1 cellular context compared by ENCODE assay signal in genomic region chr3:39383190-39383912, GRCh38.
A peak's percentile ranks its signal among the peaks of the same experiment; 100 is the strongest.
TF ChIP-seq lines count a peak whose summit lies in the region.

A gene with protein sequence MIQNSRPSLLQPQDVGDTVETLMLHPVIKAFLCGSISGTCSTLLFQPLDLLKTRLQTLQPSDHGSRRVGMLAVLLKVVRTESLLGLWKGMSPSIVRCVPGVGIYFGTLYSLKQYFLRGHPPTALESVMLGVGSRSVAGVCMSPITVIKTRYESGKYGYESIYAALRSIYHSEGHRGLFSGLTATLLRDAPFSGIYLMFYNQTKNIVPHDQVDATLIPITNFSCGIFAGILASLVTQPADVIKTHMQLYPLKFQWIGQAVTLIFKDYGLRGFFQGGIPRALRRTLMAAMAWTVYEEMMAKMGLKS (plus strand): TSS chr3:39383370. CDS start chr3:39383725, 355 bp downstream.

TF ChIP-seq in HEK293, 187 proteins besides CTCF, POLR2A, EP300 and RAD21 (continued from another document and continues in another):
- TF ChIP-seq, protein P1, sequence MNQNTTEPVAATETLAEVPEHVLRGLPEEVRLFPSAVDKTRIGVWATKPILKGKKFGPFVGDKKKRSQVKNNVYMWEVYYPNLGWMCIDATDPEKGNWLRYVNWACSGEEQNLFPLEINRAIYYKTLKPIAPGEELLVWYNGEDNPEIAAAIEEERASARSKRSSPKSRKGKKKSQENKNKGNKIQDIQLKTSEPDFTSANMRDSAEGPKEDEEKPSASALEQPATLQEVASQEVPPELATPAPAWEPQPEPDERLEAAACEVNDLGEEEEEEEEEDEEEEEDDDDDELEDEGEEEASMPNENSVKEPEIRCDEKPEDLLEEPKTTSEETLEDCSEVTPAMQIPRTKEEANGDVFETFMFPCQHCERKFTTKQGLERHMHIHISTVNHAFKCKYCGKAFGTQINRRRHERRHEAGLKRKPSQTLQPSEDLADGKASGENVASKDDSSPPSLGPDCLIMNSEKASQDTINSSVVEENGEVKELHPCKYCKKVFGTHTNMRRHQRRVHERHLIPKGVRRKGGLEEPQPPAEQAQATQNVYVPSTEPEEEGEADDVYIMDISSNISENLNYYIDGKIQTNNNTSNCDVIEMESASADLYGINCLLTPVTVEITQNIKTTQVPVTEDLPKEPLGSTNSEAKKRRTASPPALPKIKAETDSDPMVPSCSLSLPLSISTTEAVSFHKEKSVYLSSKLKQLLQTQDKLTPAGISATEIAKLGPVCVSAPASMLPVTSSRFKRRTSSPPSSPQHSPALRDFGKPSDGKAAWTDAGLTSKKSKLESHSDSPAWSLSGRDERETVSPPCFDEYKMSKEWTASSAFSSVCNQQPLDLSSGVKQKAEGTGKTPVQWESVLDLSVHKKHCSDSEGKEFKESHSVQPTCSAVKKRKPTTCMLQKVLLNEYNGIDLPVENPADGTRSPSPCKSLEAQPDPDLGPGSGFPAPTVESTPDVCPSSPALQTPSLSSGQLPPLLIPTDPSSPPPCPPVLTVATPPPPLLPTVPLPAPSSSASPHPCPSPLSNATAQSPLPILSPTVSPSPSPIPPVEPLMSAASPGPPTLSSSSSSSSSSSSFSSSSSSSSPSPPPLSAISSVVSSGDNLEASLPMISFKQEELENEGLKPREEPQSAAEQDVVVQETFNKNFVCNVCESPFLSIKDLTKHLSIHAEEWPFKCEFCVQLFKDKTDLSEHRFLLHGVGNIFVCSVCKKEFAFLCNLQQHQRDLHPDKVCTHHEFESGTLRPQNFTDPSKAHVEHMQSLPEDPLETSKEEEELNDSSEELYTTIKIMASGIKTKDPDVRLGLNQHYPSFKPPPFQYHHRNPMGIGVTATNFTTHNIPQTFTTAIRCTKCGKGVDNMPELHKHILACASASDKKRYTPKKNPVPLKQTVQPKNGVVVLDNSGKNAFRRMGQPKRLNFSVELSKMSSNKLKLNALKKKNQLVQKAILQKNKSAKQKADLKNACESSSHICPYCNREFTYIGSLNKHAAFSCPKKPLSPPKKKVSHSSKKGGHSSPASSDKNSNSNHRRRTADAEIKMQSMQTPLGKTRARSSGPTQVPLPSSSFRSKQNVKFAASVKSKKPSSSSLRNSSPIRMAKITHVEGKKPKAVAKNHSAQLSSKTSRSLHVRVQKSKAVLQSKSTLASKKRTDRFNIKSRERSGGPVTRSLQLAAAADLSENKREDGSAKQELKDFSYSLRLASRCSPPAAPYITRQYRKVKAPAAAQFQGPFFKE (tag by site-specific recombination; IDR thresholded peaks at IDR 0.05; ENCODE audit: borderline replicate concordance) = no peak
- TF ChIP-seq ZNF280C (tag by site-specific recombination; IDR thresholded peaks at IDR 0.05) = no peak
- TF ChIP-seq SP7 (tag by site-specific recombination; IDR thresholded peaks at IDR 0.05) = no peak
- TF ChIP-seq ZBTB7A (tag by site-specific recombination; IDR thresholded peaks at IDR 0.05; ENCODE audit: low read depth) = no peak
- TF ChIP-seq ZNF777 (tag by site-specific recombination; IDR thresholded peaks at IDR 0.05; ENCODE audit: borderline replicate concordance) = no peak
- TF ChIP-seq ZSCAN23 (tag by site-specific recombination; IDR thresholded peaks at IDR 0.05) = no peak
- TF ChIP-seq, protein P2, sequence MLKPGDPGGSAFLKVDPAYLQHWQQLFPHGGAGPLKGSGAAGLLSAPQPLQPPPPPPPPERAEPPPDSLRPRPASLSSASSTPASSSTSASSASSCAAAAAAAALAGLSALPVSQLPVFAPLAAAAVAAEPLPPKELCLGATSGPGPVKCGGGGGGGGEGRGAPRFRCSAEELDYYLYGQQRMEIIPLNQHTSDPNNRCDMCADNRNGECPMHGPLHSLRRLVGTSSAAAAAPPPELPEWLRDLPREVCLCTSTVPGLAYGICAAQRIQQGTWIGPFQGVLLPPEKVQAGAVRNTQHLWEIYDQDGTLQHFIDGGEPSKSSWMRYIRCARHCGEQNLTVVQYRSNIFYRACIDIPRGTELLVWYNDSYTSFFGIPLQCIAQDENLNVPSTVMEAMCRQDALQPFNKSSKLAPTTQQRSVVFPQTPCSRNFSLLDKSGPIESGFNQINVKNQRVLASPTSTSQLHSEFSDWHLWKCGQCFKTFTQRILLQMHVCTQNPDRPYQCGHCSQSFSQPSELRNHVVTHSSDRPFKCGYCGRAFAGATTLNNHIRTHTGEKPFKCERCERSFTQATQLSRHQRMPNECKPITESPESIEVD (tag by site-specific recombination; IDR thresholded peaks at IDR 0.05) = no peak
- peak; percentile 90 for TF ChIP-seq ZBTB17 (tag by site-specific recombination; IDR thresholded peaks at IDR 0.05)
- TF ChIP-seq, protein P3, sequence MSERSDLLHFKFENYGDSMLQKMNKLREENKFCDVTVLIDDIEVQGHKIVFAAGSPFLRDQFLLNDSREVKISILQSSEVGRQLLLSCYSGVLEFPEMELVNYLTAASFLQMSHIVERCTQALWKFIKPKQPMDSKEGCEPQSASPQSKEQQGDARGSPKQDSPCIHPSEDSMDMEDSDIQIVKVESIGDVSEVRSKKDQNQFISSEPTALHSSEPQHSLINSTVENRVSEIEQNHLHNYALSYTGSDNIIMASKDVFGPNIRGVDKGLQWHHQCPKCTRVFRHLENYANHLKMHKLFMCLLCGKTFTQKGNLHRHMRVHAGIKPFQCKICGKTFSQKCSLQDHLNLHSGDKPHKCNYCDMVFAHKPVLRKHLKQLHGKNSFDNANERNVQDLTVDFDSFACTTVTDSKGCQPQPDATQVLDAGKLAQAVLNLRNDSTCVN (tag by site-specific recombination; optimal IDR thresholded peaks at IDR 0.05) = peak; percentile 81
- no peak for TF ChIP-seq ZNF138 (tag by site-specific recombination; IDR thresholded peaks at IDR 0.05; ENCODE audit: borderline replicate concordance)
- TF ChIP-seq ZNF404 (tag by site-specific recombination; IDR thresholded peaks at IDR 0.05) = no peak
- TF ChIP-seq SALL2 (tag by site-specific recombination; IDR thresholded peaks at IDR 0.05; ENCODE audit: borderline replicate concordance) = no peak
- no peak for TF ChIP-seq ZNF10 (tag by site-specific recombination; IDR thresholded peaks at IDR 0.05)
- TF ChIP-seq ZNF274 (IDR thresholded peaks at IDR 0.05; ENCODE audit: low read length) = no peak
- no peak for TF ChIP-seq ZNF274 (tag by site-specific recombination; IDR thresholded peaks at IDR 0.05; ENCODE audit: borderline replicate concordance)
- no peak for TF ChIP-seq ZNF624 (tag by site-specific recombination; IDR thresholded peaks at IDR 0.05)
- no peak for TF ChIP-seq ZNF140 (tag by site-specific recombination; IDR thresholded peaks at IDR 0.05)
- peak; percentile 34; the same call in 1 of the 2 replicates for TF ChIP-seq KLF10 (tag by site-specific recombination; IDR thresholded peaks at IDR 0.05)
- peak; percentile 36; the same call in 1 of the 2 replicates for TF ChIP-seq ZNF76 (tag by site-specific recombination; IDR thresholded peaks at IDR 0.05; ENCODE audit: borderline replicate concordance, low read depth)
- TF ChIP-seq HIC1 (tag by site-specific recombination; IDR thresholded peaks at IDR 0.05) = no peak
- TF ChIP-seq, protein P4, sequence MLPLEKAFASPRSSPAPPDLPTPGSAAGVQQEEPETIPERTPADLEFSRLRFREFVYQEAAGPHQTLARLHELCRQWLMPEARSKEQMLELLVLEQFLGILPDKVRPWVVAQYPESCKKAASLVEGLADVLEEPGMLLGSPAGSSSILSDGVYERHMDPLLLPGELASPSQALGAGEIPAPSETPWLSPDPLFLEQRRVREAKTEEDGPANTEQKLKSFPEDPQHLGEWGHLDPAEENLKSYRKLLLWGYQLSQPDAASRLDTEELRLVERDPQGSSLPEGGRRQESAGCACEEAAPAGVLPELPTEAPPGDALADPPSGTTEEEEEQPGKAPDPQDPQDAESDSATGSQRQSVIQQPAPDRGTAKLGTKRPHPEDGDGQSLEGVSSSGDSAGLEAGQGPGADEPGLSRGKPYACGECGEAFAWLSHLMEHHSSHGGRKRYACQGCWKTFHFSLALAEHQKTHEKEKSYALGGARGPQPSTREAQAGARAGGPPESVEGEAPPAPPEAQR (tag by site-specific recombination; IDR thresholded peaks at IDR 0.05) = no peak
- TF ChIP-seq, protein P5, sequence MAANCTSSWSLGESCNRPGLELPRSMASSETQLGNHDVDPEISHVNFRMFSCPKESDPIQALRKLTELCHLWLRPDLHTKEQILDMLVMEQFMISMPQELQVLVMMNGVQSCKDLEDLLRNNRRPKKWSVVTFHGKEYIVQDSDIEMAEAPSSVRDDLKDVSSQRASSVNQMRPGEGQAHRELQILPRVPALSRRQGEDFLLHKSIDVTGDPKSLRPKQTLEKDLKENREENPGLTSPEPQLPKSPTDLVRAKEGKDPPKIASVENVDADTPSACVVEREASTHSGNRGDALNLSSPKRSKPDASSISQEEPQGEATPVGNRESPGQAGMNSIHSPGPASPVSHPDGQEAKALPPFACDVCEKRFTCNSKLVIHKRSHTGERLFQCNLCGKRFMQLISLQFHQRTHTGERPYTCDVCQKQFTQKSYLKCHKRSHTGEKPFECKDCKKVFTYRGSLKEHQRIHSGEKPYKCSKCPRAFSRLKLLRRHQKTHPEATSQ (tag by site-specific recombination; IDR thresholded peaks at IDR 0.05) = no peak
- TF ChIP-seq ZNF37A (tag by site-specific recombination; IDR thresholded peaks at IDR 0.05) = no peak
- TF ChIP-seq ZNF121 (tag by site-specific recombination; IDR thresholded peaks at IDR 0.05) = no peak
- TF ChIP-seq ZXDB (tag by site-specific recombination; IDR thresholded peaks at IDR 0.05) = peak; percentile 99
- no peak for TF ChIP-seq SETDB1 (IDR thresholded peaks at IDR 0.05; ENCODE audit: insufficient read length, low read length)
- no peak for TF ChIP-seq ZFP41 (tag by site-specific recombination; IDR thresholded peaks at IDR 0.05; ENCODE audit: borderline replicate concordance)
- TF ChIP-seq KLF1 (tag by site-specific recombination; IDR thresholded peaks at IDR 0.05) = no peak
- TF ChIP-seq ZNF214 (tag by site-specific recombination; IDR thresholded peaks at IDR 0.05; ENCODE audit: borderline replicate concordance) = no peak
- TF ChIP-seq, protein P6, sequence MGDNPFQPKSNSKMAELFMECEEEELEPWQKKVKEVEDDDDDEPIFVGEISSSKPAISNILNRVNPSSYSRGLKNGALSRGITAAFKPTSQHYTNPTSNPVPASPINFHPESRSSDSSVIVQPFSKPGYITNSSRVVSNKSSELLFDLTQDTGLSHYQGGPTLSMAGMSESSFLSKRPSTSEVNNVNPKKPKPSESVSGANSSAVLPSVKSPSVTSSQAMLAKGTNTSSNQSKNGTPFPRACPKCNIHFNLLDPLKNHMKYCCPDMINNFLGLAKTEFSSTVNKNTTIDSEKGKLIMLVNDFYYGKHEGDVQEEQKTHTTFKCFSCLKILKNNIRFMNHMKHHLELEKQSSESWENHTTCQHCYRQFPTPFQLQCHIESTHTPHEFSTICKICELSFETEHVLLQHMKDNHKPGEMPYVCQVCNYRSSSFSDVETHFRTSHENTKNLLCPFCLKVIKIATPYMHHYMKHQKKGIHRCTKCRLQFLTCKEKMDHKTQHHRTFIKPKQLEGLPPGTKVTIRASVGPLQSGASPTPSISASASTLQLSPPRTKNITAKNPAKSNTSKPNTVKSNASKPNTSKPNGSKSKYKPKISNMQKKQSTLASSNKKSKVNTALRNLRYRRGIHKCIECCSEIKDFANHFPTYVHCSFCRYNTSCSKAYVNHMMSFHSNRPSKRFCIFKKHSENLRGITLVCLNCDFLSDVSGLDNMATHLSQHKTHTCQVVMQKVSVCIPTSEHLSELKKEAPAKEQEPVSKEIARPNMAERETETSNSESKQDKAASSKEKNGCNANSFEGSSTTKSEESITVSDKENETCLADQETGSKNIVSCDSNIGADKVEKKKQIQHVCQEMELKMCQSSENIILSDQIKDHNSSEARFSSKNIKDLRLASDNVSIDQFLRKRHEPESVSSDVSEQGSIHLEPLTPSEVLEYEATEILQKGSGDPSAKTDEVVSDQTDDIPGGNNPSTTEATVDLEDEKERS (tag by site-specific recombination; IDR thresholded peaks at IDR 0.05) = no peak
- TF ChIP-seq, protein P7, sequence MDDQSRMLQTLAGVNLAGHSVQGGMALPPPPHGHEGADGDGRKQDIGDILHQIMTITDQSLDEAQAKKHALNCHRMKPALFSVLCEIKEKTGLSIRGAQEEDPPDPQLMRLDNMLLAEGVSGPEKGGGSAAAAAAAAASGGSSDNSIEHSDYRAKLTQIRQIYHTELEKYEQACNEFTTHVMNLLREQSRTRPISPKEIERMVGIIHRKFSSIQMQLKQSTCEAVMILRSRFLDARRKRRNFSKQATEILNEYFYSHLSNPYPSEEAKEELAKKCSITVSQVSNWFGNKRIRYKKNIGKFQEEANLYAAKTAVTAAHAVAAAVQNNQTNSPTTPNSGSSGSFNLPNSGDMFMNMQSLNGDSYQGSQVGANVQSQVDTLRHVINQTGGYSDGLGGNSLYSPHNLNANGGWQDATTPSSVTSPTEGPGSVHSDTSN (CRISPR knock-in tag; IDR thresholded peaks at IDR 0.05) = 0 out of 2 replicates have a peak, but pooled peaks have one; percentile 48
- no peak for TF ChIP-seq ZNF416 (tag by site-specific recombination; IDR thresholded peaks at IDR 0.05)
- TF ChIP-seq ZNF223 (tag by site-specific recombination; IDR thresholded peaks at IDR 0.05) = no peak
- no peak for TF ChIP-seq TCF7L2 (IDR thresholded peaks at IDR 0.05; ENCODE audit: borderline replicate concordance, low read depth, low read length)
- TF ChIP-seq ZNF169 (tag by site-specific recombination; IDR thresholded peaks at IDR 0.05) = no peak
